In the genomic region with DNA sequence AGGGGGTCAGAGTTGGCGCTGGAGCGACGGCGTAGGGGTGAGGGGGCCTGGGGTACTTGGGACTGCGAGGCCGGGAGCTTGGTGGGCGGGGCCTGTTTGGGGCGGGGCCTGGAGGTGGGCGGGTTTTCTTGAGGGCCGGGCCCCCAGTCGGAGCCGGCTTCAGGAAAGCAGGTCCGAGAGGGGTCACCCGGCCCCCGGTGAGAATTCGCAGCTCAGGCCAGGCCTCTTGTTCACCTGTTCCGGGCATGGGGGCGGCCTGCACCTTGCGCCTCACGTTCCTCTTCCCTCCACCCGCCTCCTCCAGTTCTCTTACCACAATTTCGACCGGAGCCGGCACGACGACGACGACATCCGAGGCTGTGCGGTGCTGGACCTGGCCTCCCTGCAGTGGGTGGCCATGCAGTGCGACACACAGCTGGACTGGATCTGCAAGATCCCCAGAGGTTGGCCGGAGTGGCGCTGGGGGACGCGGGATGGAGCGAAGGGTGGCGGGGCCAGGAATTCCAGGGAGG, we compare ENCODE assay signal across 16 cellular contexts.
"Had no signal": no experiment of that assay in that cellular context is flagged by ENCODE, and none has a peak within 500 bp of the region (broad histone marks: within the 10 kb centered on the region; RNA-seq: fewer than 3 reads in every experiment).

No MANE protein-coding gene starts in this region.

- H3K27ac ChIP-seq: cardiac muscle cell, foreskin keratinocyte, psoas muscle, stomach had no signal

- ATAC-seq: activated CD4-positive, alpha-beta T cell treated with anti-CD3 and anti-CD28 coated beads for 36 hours; effector memory CD8-positive, alpha-beta T cell; left lobe of liver; psoas muscle had no signal

- H3K4me3 Mint-ChIP-seq: activated CD4-positive, alpha-beta memory T cell treated with anti-CD3 and anti-CD28 coated beads for 36 hours; activated CD4-positive, alpha-beta T cell treated with anti-CD3 and anti-CD28 coated beads for 36 hours; activated naive CD8-positive, alpha-beta T cell treated with anti-CD3 and anti-CD28 coated beads for 36 hours; effector memory CD8-positive, alpha-beta T cell; nephron progenitor cell; T-helper 2 cell treated with Interferon-gamma antibody and Interleukin-4, amounts not matched to agents 5 μg/mL and 100 μg/mL, for 36 hours had no signal

- H3K36me3 Mint-ChIP-seq: activated CD4-positive, alpha-beta memory T cell treated with anti-CD3 and anti-CD28 coated beads for 36 hours; activated naive CD8-positive, alpha-beta T cell treated with anti-CD3 and anti-CD28 coated beads for 36 hours had no signal

- H3K27me3 Mint-ChIP-seq: activated CD4-positive, alpha-beta memory T cell treated with anti-CD3 and anti-CD28 coated beads for 36 hours; activated CD4-positive, alpha-beta T cell treated with anti-CD3 and anti-CD28 coated beads for 36 hours; activated naive CD8-positive, alpha-beta T cell treated with anti-CD3 and anti-CD28 coated beads for 36 hours; effector memory CD8-positive, alpha-beta T cell had no signal

- H3K9me3 ChIP-seq: psoas muscle, stomach had no signal

- DNase-seq: activated CD4-positive, alpha-beta memory T cell treated with anti-CD3 and anti-CD28 coated beads for 36 hours; activated CD4-positive, alpha-beta T cell treated with anti-CD3 and anti-CD28 coated beads for 36 hours; activated naive CD8-positive, alpha-beta T cell treated with anti-CD3 and anti-CD28 coated beads for 36 hours; amniotic stem cell; effector memory CD8-positive, alpha-beta T cell; kidney; nephron progenitor cell; psoas muscle; stimulated activated CD4-positive, alpha-beta T cell treated with anti-CD3 and anti-CD28 coated beads, Interleukin-15, amount 100 ng/mL, for 24 hours; stimulated activated CD4-positive, alpha-beta T cell treated with anti-CD3 and anti-CD28 coated beads, Interleukin-2, amount 100 ng/mL, for 48 hours; SW 1271 had no signal

- H3K4me3 ChIP-seq: cardiac muscle cell, psoas muscle, stomach had no signal

- H3K27ac Mint-ChIP-seq: activated CD4-positive, alpha-beta memory T cell treated with anti-CD3 and anti-CD28 coated beads for 36 hours; activated CD4-positive, alpha-beta T cell treated with anti-CD3 and anti-CD28 coated beads for 36 hours; activated naive CD8-positive, alpha-beta T cell treated with anti-CD3 and anti-CD28 coated beads for 36 hours; effector memory CD8-positive, alpha-beta T cell; T-helper 2 cell treated with Interferon-gamma antibody and Interleukin-4, amounts not matched to agents 5 μg/mL and 100 μg/mL, for 36 hours had no signal

- H3K27me3 ChIP-seq: cardiac muscle cell, foreskin keratinocyte, stomach had no signal

- H3K9me3 Mint-ChIP-seq: activated CD4-positive, alpha-beta memory T cell treated with anti-CD3 and anti-CD28 coated beads for 36 hours; activated naive CD8-positive, alpha-beta T cell treated with anti-CD3 and anti-CD28 coated beads for 36 hours; effector memory CD8-positive, alpha-beta T cell; T-helper 2 cell treated with Interferon-gamma antibody and Interleukin-4, amounts not matched to agents 5 μg/mL and 100 μg/mL, for 36 hours had no signal

- H3K4me1 Mint-ChIP-seq: activated CD4-positive, alpha-beta T cell treated with anti-CD3 and anti-CD28 coated beads for 36 hours; activated naive CD8-positive, alpha-beta T cell treated with anti-CD3 and anti-CD28 coated beads for 36 hours had no signal

- H3K4me1 ChIP-seq: foreskin keratinocyte, psoas muscle had no signal
